Comparison of ENCODE assay signal across 8 cellular contexts in genomic region chr11:93784152-93784934, GRCh38. TPM values are rescaled to one million over a fixed set of nuclear protein-coding genes. Genes with fewer than 3 reads are reported as not detected.
DNase-seq lines count a peak whose midpoint lies in the region; ATAC-seq, FAIRE-seq and TF ChIP-seq lines count a peak whose summit lies in the region.

Gene MED17, plus strand, starts transcription at chr11:93784282. Its CDS starts 232 bp downstream, at chr11:93784514.

- TF ChIP-seq CTCF in WERI-Rb-1 (IDR thresholded peaks at IDR 0.05; ENCODE audit: low read depth, low read length) (peak; percentile 41), mammary epithelial cell (conservative IDR thresholded peaks at IDR 0.05 in 1 of 2, IDR thresholded peaks at IDR 0.05 in 1 of 2; ENCODE audit: extremely low read depth in 1 of 2, insufficient read depth in 1 of 2, low read depth in 1 of 2, low read length in 2 of 2) (peak; percentile 24 to 59)

- in situ Hi-C loops in mammary epithelial cell (cut with MboI; ENCODE audit: low sequenced_read_pairs in 2 of 2) = loop anchor here in 1 of 2 donors (5.0 kb wide), 1 partner anchor 42 kb away; the partner anchor contains the start of genes C11orf54 and TAF1D

- no peak for FAIRE-seq in small intestine (lab: Jason Lieb, UNC)

- H3K27ac ChIP-seq in WERI-Rb-1 (peak within 1 kb of the TSS; percentile 99), mammary epithelial cell (ENCODE audit: insufficient read depth, low read depth, low read length) (peak within 1 kb of the TSS; percentile 86), small intestine (ENCODE audit: low read depth in 1 of 2, low read length in 1 of 2) (peak within 1 kb of the TSS; percentile 92 to 97)

- CTCF ChIA-PET in mammary epithelial cell (lab: Charles Lee; ENCODE audit: low non-redundant PET) = interaction anchor here (0.8 to 0.9 kb wide), 2 partner anchors 43 to 111 kb away, joined by 4 read pairs; partner anchors contain the start of genes C11orf54 and TAF1D

- H3K79me2 ChIP-seq in mammary epithelial cell (ENCODE audit: insufficient read depth, low read length) = peaks cover 57% of the 10 kb centered on the region

- H4K20me1 ChIP-seq in mammary epithelial cell (ENCODE audit: insufficient read depth, low read length) = peaks cover 1% of the 10 kb centered on the region

- intact Hi-C loops in mammary epithelial cell (cut with micrococcal nuclease) = loop anchor here (1.0 kb wide), 1 partner anchor 43 kb away; the partner anchor contains the start of genes C11orf54 and TAF1D

- H3K4me2 ChIP-seq in mammary epithelial cell (ENCODE audit: insufficient read depth, low read depth, low read length) = peak within 1 kb of the TSS; percentile 91

- peak; percentile 98 for DNase-seq in AG08395 (ENCODE audit: low spot score)
- DNase-seq in NCI-H2196 treated with DMSO at 0.1 percent for 48 hours (lab: John Stamatoyannopoulos, UW; ENCODE audit: unreplicated experiment) = peak; percentile 90
- DNase-seq in WERI-Rb-1 = peak; percentile 94
- DNase-seq in mammary epithelial cell = peak; percentile 91
- peak; percentile 93 for DNase-seq in iPS-NIHi11 (ENCODE audit: low spot score)
- peak; percentile 97 for DNase-seq in small intestine

- peak; percentile 96 for ATAC-seq in GM18873 (IDR thresholded peaks at IDR 0.05; ENCODE audit: low FRiP score, unreplicated experiment)
- peak; percentile 97 for ATAC-seq in HG03139 (IDR thresholded peaks at IDR 0.05; ENCODE audit: unreplicated experiment)

- dilution Hi-C loops in mammary epithelial cell (cut with HindIII; ENCODE audit: low sequenced_read_pairs) = no loop called here

- 2% methylated on average over 18 of the region's 72 CpGs for WGBS in mammary epithelial cell (ENCODE audit: low coverage, missing lambda C conversion rate)
- 0 to 1% (median 0%) methylated on average over 61 to 72 of the region's 72 CpGs for WGBS in small intestine, 3 donors

- peak within 1 kb of the TSS; percentile 90 for H3K9ac ChIP-seq in mammary epithelial cell (ENCODE audit: insufficient read depth, low read length)

- no peaks in the 10 kb centered on the region for H3K9me3 ChIP-seq in WERI-Rb-1 (ENCODE audit: severe bottlenecking)
- no peaks in the 10 kb centered on the region for H3K9me3 ChIP-seq in mammary epithelial cell (replicated peaks; ENCODE audit: insufficient read depth, low read length)
- H3K9me3 ChIP-seq in small intestine (ENCODE audit: control insufficient read depth, low read depth) = no peaks in the 10 kb centered on the region

- H3K36me3 ChIP-seq in WERI-Rb-1 (peaks cover 47% of the 10 kb centered on the region), mammary epithelial cell (ENCODE audit: insufficient read depth, low read length) (peaks cover 10% of the 10 kb centered on the region), small intestine (ENCODE audit: control insufficient read depth in 2 of 2, insufficient read depth in 2 of 2, low read length in 2 of 2) (no peaks in the 10 kb centered on the region)

- H3K27me3 ChIP-seq in WERI-Rb-1 (ENCODE audit: insufficient read depth, low read depth, severe bottlenecking) = no peaks in the 10 kb centered on the region
- no peaks in the 10 kb centered on the region for H3K27me3 ChIP-seq in mammary epithelial cell (ENCODE audit: insufficient read depth, low read length)
- no peaks in the 10 kb centered on the region for H3K27me3 ChIP-seq in small intestine (ENCODE audit: control insufficient read depth in 2 of 2, insufficient read depth in 2 of 2, low read length in 2 of 2)

- peak within 1 kb of the TSS; percentile 96 for H2AFZ ChIP-seq in mammary epithelial cell (ENCODE audit: low read depth, low read length)

- BruUV-seq in mammary epithelial cell (replicated peaks; lab: Mats Ljungman, UMichigan) = TSS peak; percentile 48

- H3K4me3 ChIP-seq in WERI-Rb-1 (ENCODE audit: low read depth, low read length) = peak within 1 kb of the TSS; percentile 91
- H3K4me3 ChIP-seq in mammary epithelial cell (replicated peaks in 1 of 3; ENCODE audit: insufficient read depth in 1 of 3, low read depth in 2 of 3, low read length in 3 of 3) = peak within 1 kb of the TSS; percentile 77 to 100 (median 80)
- peak within 1 kb of the TSS; percentile 79 to 88 for H3K4me3 ChIP-seq in small intestine (ENCODE audit: low read depth in 1 of 2, low read length in 2 of 2)

- H3K4me1 ChIP-seq in mammary epithelial cell (ENCODE audit: insufficient read depth, low read length) (peaks cover 10% of the 10 kb centered on the region), small intestine (ENCODE audit: control insufficient read depth in 2 of 2, insufficient read depth in 1 of 2, low read depth in 1 of 2, low read length in 1 of 2) (peaks cover 2 to 5% of the 10 kb centered on the region in 2 donors)

RNA-seq across cellular contexts. Expression of gene MED17, which starts in this region (rescaled TPM):
- 10 to 100 TPM; 27.8 to 30.2 TPM for total RNA-seq in mammary epithelial cell
- polyA plus RNA-seq in mammary epithelial cell = 15.4 TPM
- 14.1 TPM for polyA minus RNA-seq in mammary epithelial cell
- polyA plus RNA-seq in small intestine = 10 to 100 TPM in 1 of 3 donors, 1 to 10 TPM in 2; 8.5 to 12.6 (median 9.5) TPM

Comparison
In these comparisons a context has a peak if more than half of its experiments do, and no peak if none do; other contexts are left out.
1. Peak in every context shown above with its lines: DNase-seq, ATAC-seq, H3K4me3 ChIP-seq and H3K27ac ChIP-seq.